In the genomic region with DNA sequence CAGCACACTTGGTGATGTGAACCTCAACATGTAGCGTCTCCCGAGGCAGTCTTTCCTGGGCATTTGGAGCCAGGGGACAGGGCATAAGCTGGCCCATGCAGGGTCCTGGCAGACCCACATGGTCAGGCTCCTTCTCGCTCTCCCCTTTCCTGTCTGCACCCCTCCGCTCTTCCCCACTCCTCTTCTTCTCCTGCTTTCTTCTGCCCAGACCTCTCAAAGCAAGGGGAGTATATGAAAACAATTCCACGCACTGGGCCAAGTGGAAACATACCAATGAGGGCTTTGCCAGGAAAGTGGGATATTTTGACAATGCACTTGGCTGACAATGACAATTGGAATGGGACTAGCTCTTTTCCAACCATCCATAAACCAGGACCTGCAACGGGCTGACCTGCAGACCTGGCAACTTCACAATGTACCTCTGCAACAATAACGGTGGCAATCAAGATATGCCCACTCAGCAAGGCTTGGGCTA, we compare ENCODE assay signal across 10 cellular contexts. TPM values are rescaled to one million over a fixed set of nuclear protein-coding genes. Genes with fewer than 3 reads are reported as not detected.
A peak's percentile ranks its signal among the peaks of the same experiment; 100 is the strongest.
DNase-seq lines count a peak whose midpoint lies in the region; ATAC-seq and TF ChIP-seq lines count a peak whose summit lies in the region.
"Had no signal": no experiment of that assay in that cellular context is flagged by ENCODE, and none has a peak within 500 bp of the region (broad histone marks: within the 10 kb centered on the region; RNA-seq: fewer than 3 reads in every experiment).

No MANE protein-coding gene starts in this region.

- H3K9me3 Mint-ChIP-seq in activated T-cell treated with anti-CD3 and anti-CD28 coated beads, Interleukin-2, amount 50 U/mL, for 24 hours: no peaks in the 10 kb centered on the region
- H3K9me3 Mint-ChIP-seq in endothelial cell (ENCODE audit: unreplicated experiment) (no peaks in the 10 kb centered on the region), natural killer cell (no peaks in the 10 kb centered on the region)

- no peaks in the 10 kb centered on the region for H3K9me3 ChIP-seq in tibial artery

- H3K27me3 ChIP-seq in tibial artery: no peaks in the 10 kb centered on the region

- TF ChIP-seq CTCF in endothelial cell (IDR thresholded peaks at IDR 0.05; ENCODE audit: unreplicated experiment) (no peak), natural killer cell (IDR thresholded peaks at IDR 0.05) (no peak), tibial artery (IDR thresholded peaks at IDR 0.05) (no peak)

- ATAC-seq in natural killer cell (no peak), GM21515 (IDR thresholded peaks at IDR 0.05; ENCODE audit: unreplicated experiment) (no peak)

- H3K27me3 Mint-ChIP-seq in activated T-cell treated with anti-CD3 and anti-CD28 coated beads, Interleukin-2, amount 50 U/mL, for 24 hours: no peaks in the 10 kb centered on the region
- H3K27me3 Mint-ChIP-seq in endothelial cell (ENCODE audit: unreplicated experiment) (peaks cover 33% of the 10 kb centered on the region), natural killer cell (ENCODE audit: low read depth in 2 of 2) (no peaks in the 10 kb centered on the region)

- peak overlapping the region; percentile 85 for H3K27ac Mint-ChIP-seq in activated T-cell treated with anti-CD3 and anti-CD28 coated beads, Interleukin-2, amount 50 U/mL, for 24 hours
- H3K27ac Mint-ChIP-seq in endothelial cell (ENCODE audit: unreplicated experiment) (peak overlapping the region; percentile 77), natural killer cell (peak overlapping the region; percentile 70 to 82)

- no peak overlapping the region for H3K4me3 ChIP-seq in tibial artery

- intact Hi-C loops in natural killer cell (cut with micrococcal nuclease): no loop called here
- intact Hi-C loops in tibial artery (cut with DNase I; ENCODE audit: low total_unique reads): no loop called here

- H3K36me3 ChIP-seq in tibial artery: no peaks in the 10 kb centered on the region

- H3K36me3 Mint-ChIP-seq in activated T-cell treated with anti-CD3 and anti-CD28 coated beads, Interleukin-2, amount 50 U/mL, for 24 hours (ENCODE audit: low read depth): peaks cover 94% of the 10 kb centered on the region
- peaks cover 46% of the 10 kb centered on the region for H3K36me3 Mint-ChIP-seq in endothelial cell (ENCODE audit: low read depth, unreplicated experiment)
- peaks cover 9% of the 10 kb centered on the region for H3K36me3 Mint-ChIP-seq in natural killer cell

- DNase-seq in activated T-cell treated with anti-CD3 and anti-CD28 coated beads, Interleukin-2, amount 50 U/mL, for 24 hours: no peak
- DNase-seq in activated T-cell treated with anti-CD3 and anti-CD28 coated beads, Interleukin-2, amount 50 U/mL, for 1 hour: no peak
- DNase-seq in endothelial cell (ENCODE audit: low spot score): no peak
- DNase-seq in natural killer cell: no peak
- DNase-seq in tibial artery: peak in 1 of 2 donors; percentile 72
- DNase-seq in RKO (ENCODE audit: low spot score): no peak
- DNase-seq in activated effector memory CD4-positive, alpha-beta T cell treated with anti-CD3 and anti-CD28 coated beads, Interleukin-2, amount 50 U/mL, for 16 hours: no peak
- DNase-seq: DMS153, posterior cingulate gyrus had no signal

- H3K4me1 ChIP-seq in tibial artery: peaks cover 0 to 58% (median 24%) of the 10 kb centered on the region in 4 donors

- peak overlapping the region; percentile 18 to 55 for H3K27ac ChIP-seq in tibial artery

- H3K4me1 Mint-ChIP-seq in activated T-cell treated with anti-CD3 and anti-CD28 coated beads, Interleukin-2, amount 50 U/mL, for 24 hours (ENCODE audit: low read depth): peaks cover 3% of the 10 kb centered on the region
- H3K4me1 Mint-ChIP-seq in endothelial cell (ENCODE audit: unreplicated experiment) (peaks cover 63% of the 10 kb centered on the region), natural killer cell (peaks cover 31 to 44% of the 10 kb centered on the region in 2 donors)

- H3K4me3 Mint-ChIP-seq in activated T-cell treated with anti-CD3 and anti-CD28 coated beads, Interleukin-2, amount 50 U/mL, for 24 hours: no peak overlapping the region
- peak overlapping the region; percentile 0 for H3K4me3 Mint-ChIP-seq in endothelial cell (ENCODE audit: unreplicated experiment)
- H3K4me3 Mint-ChIP-seq in natural killer cell: no peak overlapping the region

RNA-seq across cellular contexts. Expression of a gene that starts 58.9 kb away (rescaled TPM):
- total RNA-seq in endothelial cell (ENCODE audit: unreplicated experiment): 70.0 TPM
- total RNA-seq in natural killer cell: 10 to 100 TPM in 1 of 3 donors, 1 to 10 TPM in 2; 9.8 to 14.7 (median 9.9) TPM
